10 cellular contexts compared by ENCODE assay signal in genomic region chr2:219484343-219485200, GRCh38. TPM values are rescaled to one million over a fixed set of nuclear protein-coding genes. Genes with fewer than 3 reads are reported as not detected.
DNase-seq lines count a peak whose midpoint lies in the region; ATAC-seq and TF ChIP-seq lines count a peak whose summit lies in the region.
"Had no signal": no experiment of that assay in that cellular context is flagged by ENCODE, and none has a peak within 500 bp of the region (broad histone marks: within the 10 kb centered on the region; RNA-seq: fewer than 3 reads in every experiment).

No MANE protein-coding gene starts in this region.

- H3K4me3 ChIP-seq in right atrium auricular region (peak overlapping the region in 1 of 2 donors; percentile 35), prostate gland (peak overlapping the region; percentile 1 to 22), SJCRH30 (no peak overlapping the region)

- intact Hi-C loops in activated CD8-positive, alpha-beta T cell treated with anti-CD3 and anti-CD28 coated beads for 36 hours (cut with micrococcal nuclease), result no loop called here
- intact Hi-C loops in prostate gland (cut with DNase I), result no loop called here

- peak overlapping the region; percentile 51 to 56 for H3K27ac ChIP-seq in right atrium auricular region
- H3K27ac ChIP-seq in prostate gland, result no peak overlapping the region
- H3K27ac ChIP-seq in SJCRH30, result no peak overlapping the region
- H3K27ac ChIP-seq: HL-60 had no signal

- POLR2A ChIA-PET in activated CD8-positive, alpha-beta T cell treated with anti-CD3 and anti-CD28 coated beads for 36 hours (lab: Charles Lee), result no interaction called here

- WGBS in prostate gland, result 8% methylated on average over 41 of the region's 89 CpGs

- peaks cover 39% of the 10 kb centered on the region for H3K27me3 Mint-ChIP-seq in activated CD8-positive, alpha-beta T cell treated with anti-CD3 and anti-CD28 coated beads for 36 hours

- H3K4me3 Mint-ChIP-seq in activated CD8-positive, alpha-beta T cell treated with anti-CD3 and anti-CD28 coated beads for 36 hours, result peak overlapping the region; percentile 21
- H3K4me3 Mint-ChIP-seq: dendritic cell treated with granulocyte-macrophage colony-stimulating factor and Interleukin-4, amounts not matched to agents 40 ng/mL and 50 ng/mL, for 4 days had no signal

- H3K36me3 Mint-ChIP-seq in activated CD8-positive, alpha-beta T cell treated with anti-CD3 and anti-CD28 coated beads for 36 hours (ENCODE audit: low read depth), result no peaks in the 10 kb centered on the region

- no peaks in the 10 kb centered on the region for H3K9me3 Mint-ChIP-seq in activated CD8-positive, alpha-beta T cell treated with anti-CD3 and anti-CD28 coated beads for 36 hours
- H3K9me3 Mint-ChIP-seq: dendritic cell treated with granulocyte-macrophage colony-stimulating factor and Interleukin-4, amounts not matched to agents 40 ng/mL and 50 ng/mL, for 4 days had no signal

- TF ChIP-seq POLR2A in prostate gland (IDR thresholded peaks at IDR 0.05), result no peak

- CTCF ChIA-PET in activated CD8-positive, alpha-beta T cell treated with anti-CD3 and anti-CD28 coated beads for 36 hours (lab: Charles Lee), result interaction anchor here (1.0 to 6.4 kb wide), 5 partner anchors 9 to 45 kb away, joined by 4 to 49 read pairs (median 9); partner anchors contain the start of gene GMPPA

- H3K9me3 ChIP-seq in right atrium auricular region (no peaks in the 10 kb centered on the region), prostate gland (no peaks in the 10 kb centered on the region), SJCRH30 (replicated peaks) (no peaks in the 10 kb centered on the region)

- TF ChIP-seq CTCF in activated CD8-positive, alpha-beta T cell treated with anti-CD3 and anti-CD28 coated beads for 36 hours (IDR thresholded peaks at IDR 0.05), result no peak
- TF ChIP-seq CTCF in right atrium auricular region (IDR thresholded peaks at IDR 0.05) (no peak), prostate gland (IDR thresholded peaks at IDR 0.05) (no peak)

- H3K36me3 ChIP-seq in right atrium auricular region (peaks cover 47% of the 10 kb centered on the region), prostate gland (no peaks in the 10 kb centered on the region), SJCRH30 (0 out of 2 replicates have a peak, but pooled peaks cover 6% of the 10 kb centered on the region)

- ATAC-seq in activated CD8-positive, alpha-beta T cell treated with anti-CD3 and anti-CD28 coated beads for 36 hours, result peak; percentile 54
- ATAC-seq in GM19395 (IDR thresholded peaks at IDR 0.05; ENCODE audit: unreplicated experiment), result no peak

- no peak overlapping the region for H3K27ac Mint-ChIP-seq in activated CD8-positive, alpha-beta T cell treated with anti-CD3 and anti-CD28 coated beads for 36 hours
- H3K27ac Mint-ChIP-seq: dendritic cell treated with granulocyte-macrophage colony-stimulating factor and Interleukin-4, amounts not matched to agents 40 ng/mL and 50 ng/mL, for 4 days had no signal

- peaks cover 3% of the 10 kb centered on the region for H3K4me1 Mint-ChIP-seq in activated CD8-positive, alpha-beta T cell treated with anti-CD3 and anti-CD28 coated beads for 36 hours (ENCODE audit: low read depth)

- DNase-seq in ELF-1 (ENCODE audit: low read depth, low spot score) (peak; percentile 49), right atrium auricular region (ENCODE audit: low spot score) (no peak), prostate gland (ENCODE audit: low spot score) (no peak), SIG-M5 (lab: John Stamatoyannopoulos, UW) (no peak), hepatic stellate cell (ENCODE audit: low spot score) (no peak), SJCRH30 (no peak)
- no peak for DNase-seq in activated CD8-positive, alpha-beta T cell treated with anti-CD3 and anti-CD28 coated beads for 36 hours

- peaks cover 0 to 25% of the 10 kb centered on the region in 2 donors for H3K4me1 ChIP-seq in right atrium auricular region
- peaks cover 6% of the 10 kb centered on the region for H3K4me1 ChIP-seq in prostate gland (replicated peaks)
- no peaks in the 10 kb centered on the region; the same call in 1 of the 2 replicates for H3K4me1 ChIP-seq in SJCRH30

- H3K27me3 ChIP-seq in right atrium auricular region (no peaks in the 10 kb centered on the region), prostate gland (replicated peaks; ENCODE audit: insufficient read depth) (peaks cover 4% of the 10 kb centered on the region), SJCRH30 (no peaks in the 10 kb centered on the region)

RNA-seq across cellular contexts. Expression of gene GMPPA, which starts 14.1 kb away (rescaled TPM):
- total RNA-seq in activated CD8-positive, alpha-beta T cell treated with anti-CD3 and anti-CD28 coated beads for 36 hours, result 10 to 100 TPM; 32.4 to 34.2 TPM
- total RNA-seq in right atrium auricular region (10 to 100 TPM; 21.6 to 23.3 TPM), prostate gland (10 to 100 TPM; 41.2 to 53.8 TPM)
- total RNA-seq in SJCRH30 (2014; rRNA removed; shearing (Covaris generic)), result 21.9 and 22.1 TPM in 2 replicates

RNA-seq across cellular contexts. Expression of gene ASIC4, which starts 29.7 kb away (rescaled TPM):
- not detected for total RNA-seq in activated CD8-positive, alpha-beta T cell treated with anti-CD3 and anti-CD28 coated beads for 36 hours
- not detected for total RNA-seq in right atrium auricular region
- under 1 TPM; 0.09 to 0.45 TPM for total RNA-seq in prostate gland
- 0.46 and 0.67 TPM in 2 replicates for total RNA-seq in SJCRH30 (2014; rRNA removed; shearing (Covaris generic))

RNA-seq across cellular contexts. Expression of gene SPEG, which starts 49.9 kb away (rescaled TPM):
- 1 to 10 TPM; 2.1 to 2.3 TPM for total RNA-seq in activated CD8-positive, alpha-beta T cell treated with anti-CD3 and anti-CD28 coated beads for 36 hours
- total RNA-seq in right atrium auricular region (10 to 100 TPM; 82.2 to 90.8 TPM), prostate gland (10 to 100 TPM; 30.7 to 53.4 TPM)
- total RNA-seq in SJCRH30 (2014; rRNA removed; shearing (Covaris generic)), result 21.3 and 26.2 TPM in 2 replicates

RNA-seq across cellular contexts. Expression of gene CHPF, which starts 59.0 kb away (rescaled TPM):
- total RNA-seq in activated CD8-positive, alpha-beta T cell treated with anti-CD3 and anti-CD28 coated beads for 36 hours, result 10 to 100 TPM; 16.6 to 18.4 TPM
- total RNA-seq in right atrium auricular region (100 to 1,000 TPM; 206 to 228 TPM), prostate gland (100 to 1,000 TPM; 150 to 819 TPM)
- 41.8 and 44.0 TPM in 2 replicates for total RNA-seq in SJCRH30 (2014; rRNA removed; shearing (Covaris generic))

RNA-seq across cellular contexts. Expression of gene TMEM198, which starts 59.3 kb away (rescaled TPM):
- total RNA-seq in activated CD8-positive, alpha-beta T cell treated with anti-CD3 and anti-CD28 coated beads for 36 hours, result 1 to 10 TPM; 2.1 to 2.2 TPM
- total RNA-seq in right atrium auricular region (1 to 10 TPM; 1.8 to 4.3 TPM), prostate gland (10 to 100 TPM in 1 of 2 donors, 1 to 10 TPM in 1; 5.7 to 11.5 TPM)
- 8.1 and 8.2 TPM in 2 replicates for total RNA-seq in SJCRH30 (2014; rRNA removed; shearing (Covaris generic))

Comparison
In these comparisons a context has a peak if more than half of its experiments do, and no peak if none do; other contexts are left out.
1. H3K27ac ChIP-seq: peak in right atrium auricular region (2 of 2); none in prostate gland (0 of 2) and SJCRH30 (single experiment).